In the genomic region with DNA sequence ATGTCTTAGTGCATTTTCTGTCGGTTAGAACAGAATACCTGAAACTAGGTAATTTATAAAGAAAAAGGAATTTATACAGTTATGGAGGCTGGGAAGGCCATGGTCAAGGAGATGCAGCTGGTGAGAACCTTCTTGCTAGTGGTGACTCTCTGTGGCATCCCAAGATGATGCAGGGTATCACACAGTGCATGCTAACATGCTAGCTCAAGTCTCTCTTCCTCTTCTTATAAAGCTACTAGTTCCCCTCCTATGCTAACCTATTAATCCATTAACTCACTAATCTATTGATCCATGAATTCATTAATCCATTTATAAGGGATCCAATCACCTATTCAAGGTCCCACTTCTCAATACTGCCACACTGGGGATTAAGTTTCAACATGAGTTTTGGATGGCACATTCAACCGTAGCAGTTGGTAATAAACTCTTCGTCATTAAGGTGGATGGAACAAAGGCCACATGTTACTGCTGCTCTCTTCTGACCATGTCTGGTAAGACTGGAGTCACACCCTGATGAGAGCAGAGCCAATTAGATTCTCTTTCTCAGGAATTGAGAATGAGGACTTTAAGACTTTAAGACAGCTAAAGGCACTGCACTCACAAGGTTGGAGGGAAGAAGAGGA, we compare ENCODE assay signal across 15 cellular contexts.
A peak's percentile ranks its signal among the peaks of the same experiment; 100 is the strongest.
DNase-seq lines count a peak whose midpoint lies in the region; ATAC-seq and TF ChIP-seq lines count a peak whose summit lies in the region.
"Had no signal": no experiment of that assay in that cellular context is flagged by ENCODE, and none has a peak within 500 bp of the region (broad histone marks: within the 10 kb centered on the region; RNA-seq: fewer than 3 reads in every experiment).

No MANE protein-coding gene starts in this region.

- H3K9ac ChIP-seq in BLaER1, result no peak overlapping the region
- H3K9ac ChIP-seq: BLaER1 treated with 17β-estradiol and CSF1 and Interleukin-3, amounts not matched to agents 10 nM and 100 nM had no signal

- ATAC-seq in GM19035 (IDR thresholded peaks at IDR 0.05; ENCODE audit: unreplicated experiment) (peak; percentile 51), HG02885 (IDR thresholded peaks at IDR 0.05; ENCODE audit: poor library complexity, unreplicated experiment) (peak; percentile 52), WTC11 (no peak)
- ATAC-seq: GM23338, left lobe of liver had no signal

- no peak overlapping the region for H3K4me3 ChIP-seq in BLaER1
- H3K4me3 ChIP-seq: BLaER1 treated with 17β-estradiol and CSF1 and Interleukin-3, amounts not matched to agents 10 nM and 100 nM; GM23338 had no signal

- POLR2A ChIA-PET in WTC11 (lab: Charles Lee), result no interaction called here

- no peaks in the 10 kb centered on the region for H4K20me1 ChIP-seq in BLaER1
- H4K20me1 ChIP-seq: BLaER1 treated with 17β-estradiol and CSF1 and Interleukin-3, amounts not matched to agents 10 nM and 100 nM had no signal

- DNase-seq in NCI-H82 (lab: John Stamatoyannopoulos, UW), result peak; percentile 60
- DNase-seq in WTC11 (ENCODE audit: low spot score), result no peak
- DNase-seq in activated naive CD4-positive, alpha-beta T cell treated with anti-CD3 and anti-CD28 coated beads for 36 hours, result no peak
- no peak for DNase-seq in NCI-H524 treated with DMSO at 0.1 percent for 48 hours (lab: John Stamatoyannopoulos, UW)
- DNase-seq in immature natural killer cell, result no peak
- DNase-seq: activated effector memory CD4-positive, alpha-beta T cell treated with anti-CD3 and anti-CD28 coated beads, Interleukin-2, amount 50 U/mL, for 16 hours; NCI-H1436; substantia nigra; SW 1271 had no signal

- no peak overlapping the region for H3K27ac ChIP-seq in BLaER1
- H3K27ac ChIP-seq: BLaER1 treated with 17β-estradiol and CSF1 and Interleukin-3, amounts not matched to agents 10 nM and 100 nM had no signal

- no peak for TF ChIP-seq CTCF in WTC11 (IDR thresholded peaks at IDR 0.05)

- peaks cover 19% of the 10 kb centered on the region for H3K9me3 ChIP-seq in BLaER1

- H3K4me3 Mint-ChIP-seq in WTC11 (no peak overlapping the region), immature natural killer cell (no peak overlapping the region)
- no peak overlapping the region for H3K4me3 Mint-ChIP-seq in activated naive CD4-positive, alpha-beta T cell treated with anti-CD3 and anti-CD28 coated beads for 36 hours
- H3K4me3 Mint-ChIP-seq: GM23338 had no signal

- H3K4me1 ChIP-seq in BLaER1, result peaks cover 28% of the 10 kb centered on the region

- CTCF ChIA-PET in WTC11 (lab: Charles Lee), result no interaction called here
- CTCF ChIA-PET in activated naive CD4-positive, alpha-beta T cell treated with anti-CD3 and anti-CD28 coated beads for 36 hours (lab: Charles Lee), result interaction anchor here (1.4 kb wide), 1 partner anchor 13 kb away, joined by 4 read pairs; no protein-coding TSS in a partner anchor

- H3K4me1 Mint-ChIP-seq in WTC11, result peaks cover 9% of the 10 kb centered on the region
- peaks cover 10% of the 10 kb centered on the region for H3K4me1 Mint-ChIP-seq in activated naive CD4-positive, alpha-beta T cell treated with anti-CD3 and anti-CD28 coated beads for 36 hours (ENCODE audit: low read depth)
- peaks cover 4 to 38% of the 10 kb centered on the region in 2 donors for H3K4me1 Mint-ChIP-seq in immature natural killer cell

- intact Hi-C loops in activated naive CD4-positive, alpha-beta T cell treated with anti-CD3 and anti-CD28 coated beads for 36 hours (cut with micrococcal nuclease), result loop anchor here (5.0 kb wide), 1 partner anchor 250 kb away; no protein-coding TSS in a partner anchor

- no peaks in the 10 kb centered on the region for H3K27me3 ChIP-seq in BLaER1
- H3K27me3 ChIP-seq: BLaER1 treated with 17β-estradiol and CSF1 and Interleukin-3, amounts not matched to agents 10 nM and 100 nM had no signal

- H3K36me3 Mint-ChIP-seq in WTC11 (peaks cover 23% of the 10 kb centered on the region), immature natural killer cell (peaks cover 18 to 23% (median 21%) of the 10 kb centered on the region in 3 donors)
- peaks cover 37% of the 10 kb centered on the region for H3K36me3 Mint-ChIP-seq in activated naive CD4-positive, alpha-beta T cell treated with anti-CD3 and anti-CD28 coated beads for 36 hours (ENCODE audit: low read depth)

- peaks cover 27% of the 10 kb centered on the region for H3K36me3 ChIP-seq in BLaER1

- peak overlapping the region; percentile 13 for H3K4me2 ChIP-seq in BLaER1
- H3K4me2 ChIP-seq: GM23338 had no signal

- H3K27me3 Mint-ChIP-seq in WTC11 (ENCODE audit: low read depth) (no peaks in the 10 kb centered on the region), immature natural killer cell (ENCODE audit: low read depth in 3 of 3) (peaks cover 0 to 1% (median 0%) of the 10 kb centered on the region in 3 donors)
- no peaks in the 10 kb centered on the region for H3K27me3 Mint-ChIP-seq in activated naive CD4-positive, alpha-beta T cell treated with anti-CD3 and anti-CD28 coated beads for 36 hours (ENCODE audit: low read depth)

- no peak overlapping the region for H3K27ac Mint-ChIP-seq in WTC11
- no peak overlapping the region for H3K27ac Mint-ChIP-seq in activated naive CD4-positive, alpha-beta T cell treated with anti-CD3 and anti-CD28 coated beads for 36 hours
- peak overlapping the region in 1 of 6 donors; percentile 50 for H3K27ac Mint-ChIP-seq in immature natural killer cell
- H3K27ac Mint-ChIP-seq: GM23338 had no signal

- peaks cover 19% of the 10 kb centered on the region for H3K9me3 Mint-ChIP-seq in WTC11
- H3K9me3 Mint-ChIP-seq in activated naive CD4-positive, alpha-beta T cell treated with anti-CD3 and anti-CD28 coated beads for 36 hours, result peaks cover 11% of the 10 kb centered on the region
- H3K9me3 Mint-ChIP-seq in immature natural killer cell, result peaks cover 0 to 9% (median 5%) of the 10 kb centered on the region in 6 donors

TF ChIP-seq in WTC11, 78 proteins besides CTCF, POLR2A, EP300 and RAD21 (continues in another document):
- no peak for TF ChIP-seq ZNF423 (CRISPR knock-in tag; IDR thresholded peaks at IDR 0.05)
- TF ChIP-seq FOXP4 (CRISPR knock-in tag; IDR thresholded peaks at IDR 0.05), result no peak
- TF ChIP-seq ZNF396 (CRISPR knock-in tag; IDR thresholded peaks at IDR 0.05; ENCODE audit: borderline replicate concordance), result no peak
- TF ChIP-seq ARID4B (CRISPR knock-in tag; IDR thresholded peaks at IDR 0.05; ENCODE audit: borderline replicate concordance), result no peak
- TF ChIP-seq, protein P1, sequence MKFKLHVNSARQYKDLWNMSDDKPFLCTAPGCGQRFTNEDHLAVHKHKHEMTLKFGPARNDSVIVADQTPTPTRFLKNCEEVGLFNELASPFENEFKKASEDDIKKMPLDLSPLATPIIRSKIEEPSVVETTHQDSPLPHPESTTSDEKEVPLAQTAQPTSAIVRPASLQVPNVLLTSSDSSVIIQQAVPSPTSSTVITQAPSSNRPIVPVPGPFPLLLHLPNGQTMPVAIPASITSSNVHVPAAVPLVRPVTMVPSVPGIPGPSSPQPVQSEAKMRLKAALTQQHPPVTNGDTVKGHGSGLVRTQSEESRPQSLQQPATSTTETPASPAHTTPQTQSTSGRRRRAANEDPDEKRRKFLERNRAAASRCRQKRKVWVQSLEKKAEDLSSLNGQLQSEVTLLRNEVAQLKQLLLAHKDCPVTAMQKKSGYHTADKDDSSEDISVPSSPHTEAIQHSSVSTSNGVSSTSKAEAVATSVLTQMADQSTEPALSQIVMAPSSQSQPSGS (CRISPR knock-in tag; IDR thresholded peaks at IDR 0.05; ENCODE audit: borderline replicate concordance, low read depth), result no peak
- no peak for TF ChIP-seq ETV6 (CRISPR knock-in tag; IDR thresholded peaks at IDR 0.05)
- TF ChIP-seq ZNF138 (CRISPR knock-in tag; conservative IDR thresholded peaks at IDR 0.05), result no peak
- no peak for TF ChIP-seq GTF2I (CRISPR knock-in tag; conservative IDR thresholded peaks at IDR 0.05)
